ENCODE assay signal across 20 cellular contexts in genomic region chr10:118922226-118922625, GRCh38.
A peak's percentile ranks its signal among the peaks of the same experiment; 100 is the strongest.
DNase-seq lines count a peak whose midpoint lies in the region; ATAC-seq, FAIRE-seq and TF ChIP-seq lines count a peak whose summit lies in the region.
"Had no signal": no experiment of that assay in that cellular context is flagged by ENCODE, and none has a peak within 500 bp of the region (broad histone marks: within the 10 kb centered on the region; RNA-seq: fewer than 3 reads in every experiment).

No MANE protein-coding gene starts in this region.

- TF ChIP-seq CTCF in fibroblast of mammary gland (conservative IDR thresholded peaks at IDR 0.05; ENCODE audit: control insufficient read depth, insufficient read depth, low read depth, low read length) (no peak), hepatocyte (IDR thresholded peaks at IDR 0.05; ENCODE audit: poor library complexity) (no peak), suprapubic skin (IDR thresholded peaks at IDR 0.05) (no peak)

- FAIRE-seq in RCC 7860 (lab: Jason Lieb, UNC), result no peak
- FAIRE-seq: GM12891 had no signal

- peak; percentile 85 for ATAC-seq in sciatic nerve
- ATAC-seq in HG02571 (IDR thresholded peaks at IDR 0.05; ENCODE audit: unreplicated experiment), result no peak
- ATAC-seq: activated naive CD4-positive, alpha-beta T cell treated with anti-CD3 and anti-CD28 coated beads, Interleukin-2, amount 50 U/mL, for 72 hours; effector memory CD8-positive, alpha-beta T cell; GM23338; right lobe of liver; stimulated activated effector memory CD8-positive, alpha-beta T cell treated with anti-CD3 and anti-CD28 coated beads, Interleukin-12 subunit alpha, Interleukin-12 subunit beta, amount 100 ng/mL, for 72 hours had no signal

- H3K4me3 ChIP-seq in fibroblast of mammary gland (ENCODE audit: control insufficient read depth, low read depth, low read length), result no peak overlapping the region
- H3K4me3 ChIP-seq in hepatocyte, result no peak overlapping the region
- no peak overlapping the region for H3K4me3 ChIP-seq in suprapubic skin
- H3K4me3 ChIP-seq: GM23338, right lobe of liver had no signal

- no peak for TF ChIP-seq EP300 in suprapubic skin (IDR thresholded peaks at IDR 0.05)

- intact Hi-C loops in sciatic nerve (cut with DNase I), result no loop called here

- H3K36me3 ChIP-seq in hepatocyte (replicated peaks; ENCODE audit: insufficient read depth, low read depth) (no peaks in the 10 kb centered on the region), suprapubic skin (no peaks in the 10 kb centered on the region)
- H3K36me3 ChIP-seq: right lobe of liver had no signal

- H3K9me3 ChIP-seq in hepatocyte (ENCODE audit: low read depth), result no peaks in the 10 kb centered on the region
- no peaks in the 10 kb centered on the region for H3K9me3 ChIP-seq in suprapubic skin
- H3K9me3 ChIP-seq: right lobe of liver had no signal

- no peak overlapping the region for H3K4me2 ChIP-seq in hepatocyte
- H3K4me2 ChIP-seq: GM23338 had no signal

- TF ChIP-seq POLR2A in suprapubic skin (IDR thresholded peaks at IDR 0.05), result no peak

- H2AFZ ChIP-seq in hepatocyte, result no peak overlapping the region
- H2AFZ ChIP-seq: GM23338 had no signal

- H3K27ac ChIP-seq in hepatocyte (no peak overlapping the region), suprapubic skin (no peak overlapping the region)
- H3K27ac ChIP-seq: right lobe of liver had no signal

- no peaks in the 10 kb centered on the region for H3K4me1 ChIP-seq in hepatocyte (ENCODE audit: insufficient read depth)
- H3K4me1 ChIP-seq in suprapubic skin, result no peaks in the 10 kb centered on the region
- H3K4me1 ChIP-seq: right lobe of liver had no signal

- H4K20me1 ChIP-seq in hepatocyte (ENCODE audit: insufficient read depth, poor library complexity, severe bottlenecking), result no peaks in the 10 kb centered on the region

- no peaks in the 10 kb centered on the region for H3K79me2 ChIP-seq in hepatocyte

- WGBS in hepatocyte (ENCODE audit: low lambda C conversion rate, missing lambda C conversion rate), result 43% methylated on average over 1 of the region's 1 CpG
- 45% methylated on average over 1 of the region's 1 CpG for WGBS in suprapubic skin

- no peaks in the 10 kb centered on the region for H3K9me2 ChIP-seq in hepatocyte (replicated peaks; ENCODE audit: insufficient read depth)

- peak; percentile 6 for DNase-seq in EL
- DNase-seq in RCC 7860 (ENCODE audit: low spot score), result peak; percentile 16
- DNase-seq in fibroblast of mammary gland (ENCODE audit: low read depth), result peak; percentile 20
- DNase-seq in sciatic nerve (ENCODE audit: low spot score), result no peak
- no peak for DNase-seq in hepatocyte (ENCODE audit: low spot score)
- DNase-seq in SW 1271 (lab: John Stamatoyannopoulos, UW), result no peak
- no peak for DNase-seq in suprapubic skin (ENCODE audit: low spot score in 2 of 2)
- DNase-seq: activated CD4-positive, alpha-beta T cell treated with anti-CD3 and anti-CD28 coated beads for 4 hours; CD4-positive, alpha-beta T cell; DMS153; effector memory CD8-positive, alpha-beta T cell; NCI-H1417; NCI-H526; right lobe of liver; T-helper 1 cell had no signal

- H3K27me3 ChIP-seq in hepatocyte (no peaks in the 10 kb centered on the region), suprapubic skin (no peaks in the 10 kb centered on the region)
- H3K27me3 ChIP-seq: right lobe of liver had no signal

Comparison
In these comparisons a context has a peak if more than half of its experiments do, and no peak if none do; other contexts are left out.
1. DNase-seq: peak in EL (single experiment), RCC 7860 (single experiment) and fibroblast of mammary gland (single experiment); none in sciatic nerve (single experiment), hepatocyte (single experiment), SW 1271 (0 of 2) and suprapubic skin (0 of 2).